9 cellular contexts compared by ENCODE assay signal in genomic region chr6:137868721-137869631, GRCh38. TPM values are rescaled to one million over a fixed set of nuclear protein-coding genes. Genes with fewer than 3 reads are reported as not detected.
DNase-seq lines count a peak whose midpoint lies in the region; ATAC-seq and TF ChIP-seq lines count a peak whose summit lies in the region.
"Had no signal": no experiment of that assay in that cellular context is flagged by ENCODE, and none has a peak within 500 bp of the region (broad histone marks: within the 10 kb centered on the region; RNA-seq: fewer than 3 reads in every experiment).

No MANE protein-coding gene starts in this region.

- peaks cover 36 to 38% of the 10 kb centered on the region in 2 donors for H3K36me3 Mint-ChIP-seq in CD14-positive monocyte
- H3K36me3 Mint-ChIP-seq in natural killer cell treated with Interleukin-12 subunit alpha and Interleukin-12 subunit beta and Interleukin-15 and Interleukin-18, amount 100 ng/mL, for 72 hours, result peaks cover 47% of the 10 kb centered on the region

- no peak for DNase-seq in CD14-positive monocyte (ENCODE audit: low spot score)
- DNase-seq in Jurkat, Clone E6-1 (ENCODE audit: low read depth, low spot score), result no peak
- DNase-seq in choroid plexus epithelial cell (ENCODE audit: low read depth), result no peak
- no peak for DNase-seq in natural killer cell treated with Interleukin-12 subunit alpha and Interleukin-12 subunit beta and Interleukin-15 and Interleukin-18, amount 100 ng/mL, for 72 hours (ENCODE audit: low spot score)
- no peak for DNase-seq in stimulated activated CD4-positive, alpha-beta T cell treated with anti-CD3 and anti-CD28 coated beads, Interleukin-15, amount 100 ng/mL, for 24 hours
- DNase-seq in NCI-H345 treated with DMSO at 0.1 percent for 48 hours (lab: John Stamatoyannopoulos, UW; ENCODE audit: unreplicated experiment), result no peak
- DNase-seq in mucosa of gallbladder (ENCODE audit: low spot score), result no peak
- DNase-seq in stimulated activated CD4-positive, alpha-beta T cell treated with anti-CD3 and anti-CD28 coated beads, Interleukin-2, amount 100 ng/mL, for 48 hours, result no peak
- DNase-seq: NCI-H2029 had no signal

- H3K27ac Mint-ChIP-seq in CD14-positive monocyte, result peak overlapping the region; percentile 20 to 99 (median 98)
- peak overlapping the region; percentile 83 to 97 for H3K27ac Mint-ChIP-seq in natural killer cell treated with Interleukin-12 subunit alpha and Interleukin-12 subunit beta and Interleukin-15 and Interleukin-18, amount 100 ng/mL, for 72 hours

- no peak for ATAC-seq in natural killer cell treated with Interleukin-12 subunit alpha and Interleukin-12 subunit beta and Interleukin-15 and Interleukin-18, amount 100 ng/mL, for 72 hours

- TF ChIP-seq CTCF in CD14-positive monocyte (IDR thresholded peaks at IDR 0.05), result no peak
- no peak for TF ChIP-seq CTCF in choroid plexus epithelial cell (conservative IDR thresholded peaks at IDR 0.05; ENCODE audit: low read depth, low read length)

- H3K27me3 Mint-ChIP-seq in CD14-positive monocyte (ENCODE audit: low read depth in 3 of 3), result peaks cover 0 to 2% (median 1%) of the 10 kb centered on the region in 3 donors
- no peaks in the 10 kb centered on the region for H3K27me3 Mint-ChIP-seq in natural killer cell treated with Interleukin-12 subunit alpha and Interleukin-12 subunit beta and Interleukin-15 and Interleukin-18, amount 100 ng/mL, for 72 hours

- H3K4me3 Mint-ChIP-seq in CD14-positive monocyte, result peak overlapping the region; percentile 93 to 96
- H3K4me3 Mint-ChIP-seq in natural killer cell treated with Interleukin-12 subunit alpha and Interleukin-12 subunit beta and Interleukin-15 and Interleukin-18, amount 100 ng/mL, for 72 hours, result peak overlapping the region; percentile 91

- H3K9me3 Mint-ChIP-seq in CD14-positive monocyte, result peaks cover 0 to 2% (median 0%) of the 10 kb centered on the region in 7 donors
- H3K9me3 Mint-ChIP-seq in natural killer cell treated with Interleukin-12 subunit alpha and Interleukin-12 subunit beta and Interleukin-15 and Interleukin-18, amount 100 ng/mL, for 72 hours, result peaks cover 2% of the 10 kb centered on the region

- intact Hi-C loops in CD14-positive monocyte (cut with micrococcal nuclease), result loop anchor here (2.0 to 5.0 kb wide), 5 partner anchors 14 to 162 kb away; no protein-coding TSS in a partner anchor

- H3K4me1 Mint-ChIP-seq in CD14-positive monocyte, result peaks cover 75% of the 10 kb centered on the region
- peaks cover 65 to 76% of the 10 kb centered on the region in 2 donors for H3K4me1 Mint-ChIP-seq in natural killer cell treated with Interleukin-12 subunit alpha and Interleukin-12 subunit beta and Interleukin-15 and Interleukin-18, amount 100 ng/mL, for 72 hours (ENCODE audit: low read depth in 2 of 2)

- H3K4me3 ChIP-seq in Jurkat, Clone E6-1 (ENCODE audit: low read length), result peak overlapping the region; percentile 89
- peak overlapping the region; percentile 78 for H3K4me3 ChIP-seq in choroid plexus epithelial cell (ENCODE audit: low read depth, low read length)

RNA-seq across cellular contexts. Expression of gene TNFAIP3, which starts 1.9 kb away (rescaled TPM):
- 10 to 100 TPM; 35.5 to 38.4 TPM for polyA plus RNA-seq in CD14-positive monocyte
- 31.0 TPM for polyA plus RNA-seq in Jurkat, Clone E6-1 (2012; ENCODE audit: insufficient read depth, insufficient read length)
- 100 to 1,000 TPM; 121 to 244 TPM for total RNA-seq in natural killer cell treated with Interleukin-12 subunit alpha and Interleukin-12 subunit beta and Interleukin-15 and Interleukin-18, amount 100 ng/mL, for 72 hours
- 33.8 TPM for total RNA-seq in mucosa of gallbladder
